ENCODE assay signal across 2 cellular contexts in the genomic region with DNA sequence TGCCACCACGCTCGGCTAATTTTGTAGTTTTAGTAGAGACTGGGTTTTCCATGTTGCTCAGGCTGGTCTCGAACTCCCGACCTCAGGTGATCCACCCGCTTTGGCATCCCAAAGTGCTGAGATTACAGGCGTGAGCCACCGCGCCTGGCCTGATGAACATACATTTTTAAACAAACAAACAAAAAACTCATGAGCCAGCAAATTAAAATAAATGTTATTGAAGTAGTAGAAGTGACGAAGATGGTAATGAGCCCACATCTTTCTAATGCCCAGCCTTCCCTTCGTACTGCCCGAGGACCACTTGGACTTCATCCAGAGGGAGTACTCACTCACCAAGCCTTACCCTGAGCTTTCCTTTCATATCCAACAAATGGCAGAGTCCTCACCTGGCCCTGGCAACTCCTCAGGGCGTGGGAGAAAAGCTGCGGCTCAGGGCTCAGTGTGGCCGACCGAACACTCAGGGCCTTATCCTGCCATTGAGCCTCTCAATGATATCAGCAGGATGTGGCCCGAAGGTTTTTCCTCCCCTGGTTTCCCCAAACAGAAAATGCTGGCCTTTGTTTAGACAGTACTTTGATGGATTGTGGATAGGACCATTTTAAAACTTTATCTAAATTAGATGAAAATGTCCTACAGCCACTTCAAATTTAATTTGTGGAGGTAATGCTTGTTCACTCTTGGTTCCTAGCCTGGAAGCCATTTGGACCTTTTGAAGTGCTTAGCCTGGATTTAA.
A peak's percentile ranks its signal among the peaks of the same experiment; 100 is the strongest.
TF ChIP-seq lines count a peak whose summit lies in the region.

No MANE protein-coding gene starts in this region.

TF ChIP-seq in SK-N-SH treated with all-trans-retinoic acid at 6 μM for 48 hours, 23 proteins besides CTCF, POLR2A, EP300 and RAD21 (continued from another document):
- TF ChIP-seq, protein P1, sequence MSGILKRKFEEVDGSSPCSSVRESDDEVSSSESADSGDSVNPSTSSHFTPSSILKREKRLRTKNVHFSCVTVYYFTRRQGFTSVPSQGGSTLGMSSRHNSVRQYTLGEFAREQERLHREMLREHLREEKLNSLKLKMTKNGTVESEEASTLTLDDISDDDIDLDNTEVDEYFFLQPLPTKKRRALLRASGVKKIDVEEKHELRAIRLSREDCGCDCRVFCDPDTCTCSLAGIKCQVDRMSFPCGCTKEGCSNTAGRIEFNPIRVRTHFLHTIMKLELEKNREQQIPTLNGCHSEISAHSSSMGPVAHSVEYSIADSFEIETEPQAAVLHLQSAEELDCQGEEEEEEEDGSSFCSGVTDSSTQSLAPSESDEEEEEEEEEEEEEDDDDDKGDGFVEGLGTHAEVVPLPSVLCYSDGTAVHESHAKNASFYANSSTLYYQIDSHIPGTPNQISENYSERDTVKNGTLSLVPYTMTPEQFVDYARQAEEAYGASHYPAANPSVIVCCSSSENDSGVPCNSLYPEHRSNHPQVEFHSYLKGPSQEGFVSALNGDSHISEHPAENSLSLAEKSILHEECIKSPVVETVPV (CRISPR knock-in tag; IDR thresholded peaks at IDR 0.05), result no peak
- TF ChIP-seq ZNF8 (CRISPR knock-in tag; IDR thresholded peaks at IDR 0.05) (no peak), ZFP3 (CRISPR knock-in tag; IDR thresholded peaks at IDR 0.05) (no peak), ZNF565 (CRISPR knock-in tag; conservative IDR thresholded peaks at IDR 0.05; ENCODE audit: low read depth) (no peak), RARB (CRISPR knock-in tag; IDR thresholded peaks at IDR 0.05) (no peak), ESRRG (CRISPR knock-in tag; IDR thresholded peaks at IDR 0.05) (no peak), PATZ1 (CRISPR knock-in tag; IDR thresholded peaks at IDR 0.05; ENCODE audit: borderline replicate concordance) (0 out of 2 replicates have a peak, but pooled peaks have one; percentile 18), POU6F1 (CRISPR knock-in tag; IDR thresholded peaks at IDR 0.05; ENCODE audit: borderline replicate concordance, low read depth) (no peak), ZNF70 (CRISPR knock-in tag; IDR thresholded peaks at IDR 0.05) (no peak), GLIS3 (CRISPR knock-in tag; IDR thresholded peaks at IDR 0.05) (no peak), PPARA (CRISPR knock-in tag; IDR thresholded peaks at IDR 0.05; ENCODE audit: borderline replicate concordance) (no peak), CSDC2 (CRISPR knock-in tag; IDR thresholded peaks at IDR 0.05) (no peak), TOX (CRISPR knock-in tag; IDR thresholded peaks at IDR 0.05; ENCODE audit: borderline replicate concordance) (no peak), BACH2 (CRISPR knock-in tag; IDR thresholded peaks at IDR 0.05; ENCODE audit: borderline replicate concordance) (no peak)
- TF ChIP-seq, protein P2, sequence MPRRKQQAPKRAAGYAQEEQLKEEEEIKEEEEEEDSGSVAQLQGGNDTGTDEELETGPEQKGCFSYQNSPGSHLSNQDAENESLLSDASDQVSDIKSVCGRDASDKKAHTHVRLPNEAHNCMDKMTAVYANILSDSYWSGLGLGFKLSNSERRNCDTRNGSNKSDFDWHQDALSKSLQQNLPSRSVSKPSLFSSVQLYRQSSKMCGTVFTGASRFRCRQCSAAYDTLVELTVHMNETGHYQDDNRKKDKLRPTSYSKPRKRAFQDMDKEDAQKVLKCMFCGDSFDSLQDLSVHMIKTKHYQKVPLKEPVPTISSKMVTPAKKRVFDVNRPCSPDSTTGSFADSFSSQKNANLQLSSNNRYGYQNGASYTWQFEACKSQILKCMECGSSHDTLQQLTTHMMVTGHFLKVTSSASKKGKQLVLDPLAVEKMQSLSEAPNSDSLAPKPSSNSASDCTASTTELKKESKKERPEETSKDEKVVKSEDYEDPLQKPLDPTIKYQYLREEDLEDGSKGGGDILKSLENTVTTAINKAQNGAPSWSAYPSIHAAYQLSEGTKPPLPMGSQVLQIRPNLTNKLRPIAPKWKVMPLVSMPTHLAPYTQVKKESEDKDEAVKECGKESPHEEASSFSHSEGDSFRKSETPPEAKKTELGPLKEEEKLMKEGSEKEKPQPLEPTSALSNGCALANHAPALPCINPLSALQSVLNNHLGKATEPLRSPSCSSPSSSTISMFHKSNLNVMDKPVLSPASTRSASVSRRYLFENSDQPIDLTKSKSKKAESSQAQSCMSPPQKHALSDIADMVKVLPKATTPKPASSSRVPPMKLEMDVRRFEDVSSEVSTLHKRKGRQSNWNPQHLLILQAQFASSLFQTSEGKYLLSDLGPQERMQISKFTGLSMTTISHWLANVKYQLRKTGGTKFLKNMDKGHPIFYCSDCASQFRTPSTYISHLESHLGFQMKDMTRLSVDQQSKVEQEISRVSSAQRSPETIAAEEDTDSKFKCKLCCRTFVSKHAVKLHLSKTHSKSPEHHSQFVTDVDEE (CRISPR knock-in tag; IDR thresholded peaks at IDR 0.05), result peak; percentile 94; the same call in 1 of the 2 replicates

TF ChIP-seq in endothelial cell of umbilical vein, 7 proteins besides CTCF, POLR2A, EP300 and RAD21 (continued from another document):
- TF ChIP-seq FOS (IDR thresholded peaks at IDR 0.05; ENCODE audit: borderline replicate concordance, insufficient read depth, low read length) (no peak), EZH2 (IDR thresholded peaks at IDR 0.05; ENCODE audit: borderline replicate concordance, low read depth, low read length, severe bottlenecking) (no peak), POLR2AphosphoS5 (IDR thresholded peaks at IDR 0.05; ENCODE audit: insufficient read depth, low read depth, low read length) (no peak)
